1 cellular context compared by ENCODE assay signal in the genomic region with DNA sequence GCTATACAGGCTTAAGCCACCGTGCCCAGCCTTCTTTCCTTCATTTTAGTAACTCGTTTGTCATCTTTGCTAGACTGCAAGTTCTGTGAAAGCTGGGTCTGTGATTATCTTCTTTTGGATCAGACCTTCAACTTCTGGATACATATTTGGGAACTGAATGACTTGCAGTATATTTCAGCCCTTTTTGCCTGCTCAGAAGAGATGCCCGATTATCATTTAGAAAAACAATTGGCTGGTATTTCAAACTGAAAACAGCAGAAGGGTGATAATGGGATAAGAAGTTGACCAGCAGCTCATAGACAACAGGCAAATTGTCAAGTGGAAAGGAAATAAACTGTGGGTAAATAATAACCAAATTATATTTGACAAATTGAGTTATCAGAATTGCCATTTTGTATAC.
TF ChIP-seq lines count a peak whose summit lies in the region.

No MANE protein-coding gene starts in this region.

TF ChIP-seq in K562, 482 proteins besides CTCF, POLR2A, EP300 and RAD21 (continued from another document and continues in another):
- TF ChIP-seq ZNF609 (CRISPR knock-in tag; IDR thresholded peaks at IDR 0.05; ENCODE audit: borderline replicate concordance) (no peak), ATF6 (CRISPR knock-in tag; IDR thresholded peaks at IDR 0.05) (no peak), TCFL5 (CRISPR knock-in tag; conservative IDR thresholded peaks at IDR 0.05) (no peak), SAFB2 (IDR thresholded peaks at IDR 0.05; ENCODE audit: borderline replicate concordance, low read depth, low read length, severe bottlenecking) (no peak), NFE2 (IDR thresholded peaks at IDR 0.05; ENCODE audit: low read depth) (peak; percentile 86), KHSRP (IDR thresholded peaks at IDR 0.05) (no peak), ARHGAP35 (IDR thresholded peaks at IDR 0.05; ENCODE audit: partially characterized antibody) (no peak), THAP12 (CRISPR knock-in tag; IDR thresholded peaks at IDR 0.05) (no peak), ZNF197 (CRISPR knock-in tag; IDR thresholded peaks at IDR 0.05; ENCODE audit: low read depth) (no peak), RBM14 (IDR thresholded peaks at IDR 0.05; ENCODE audit: borderline replicate concordance, insufficient read depth, low read depth, low read length) (no peak), GABPB2 (CRISPR knock-in tag; conservative IDR thresholded peaks at IDR 0.05) (no peak), PRPF4 (IDR thresholded peaks at IDR 0.05; ENCODE audit: insufficient read depth, low read depth, low read length, poor library complexity, severe bottlenecking) (no peak), ZFP36 (IDR thresholded peaks at IDR 0.05; ENCODE audit: low read depth, low read length, partially characterized antibody) (no peak), TAF9B (IDR thresholded peaks at IDR 0.05; ENCODE audit: partially characterized antibody) (no peak), FOS (IDR thresholded peaks at IDR 0.05; ENCODE audit: extremely low read depth, insufficient read length) (no peak), ZMIZ1 (IDR thresholded peaks at IDR 0.05; ENCODE audit: low read depth in 2 of 2, low read length in 2 of 2) (no peak), PATZ1 (CRISPR knock-in tag; IDR thresholded peaks at IDR 0.05; ENCODE audit: borderline replicate concordance) (no peak)
- TF ChIP-seq, protein P1, sequence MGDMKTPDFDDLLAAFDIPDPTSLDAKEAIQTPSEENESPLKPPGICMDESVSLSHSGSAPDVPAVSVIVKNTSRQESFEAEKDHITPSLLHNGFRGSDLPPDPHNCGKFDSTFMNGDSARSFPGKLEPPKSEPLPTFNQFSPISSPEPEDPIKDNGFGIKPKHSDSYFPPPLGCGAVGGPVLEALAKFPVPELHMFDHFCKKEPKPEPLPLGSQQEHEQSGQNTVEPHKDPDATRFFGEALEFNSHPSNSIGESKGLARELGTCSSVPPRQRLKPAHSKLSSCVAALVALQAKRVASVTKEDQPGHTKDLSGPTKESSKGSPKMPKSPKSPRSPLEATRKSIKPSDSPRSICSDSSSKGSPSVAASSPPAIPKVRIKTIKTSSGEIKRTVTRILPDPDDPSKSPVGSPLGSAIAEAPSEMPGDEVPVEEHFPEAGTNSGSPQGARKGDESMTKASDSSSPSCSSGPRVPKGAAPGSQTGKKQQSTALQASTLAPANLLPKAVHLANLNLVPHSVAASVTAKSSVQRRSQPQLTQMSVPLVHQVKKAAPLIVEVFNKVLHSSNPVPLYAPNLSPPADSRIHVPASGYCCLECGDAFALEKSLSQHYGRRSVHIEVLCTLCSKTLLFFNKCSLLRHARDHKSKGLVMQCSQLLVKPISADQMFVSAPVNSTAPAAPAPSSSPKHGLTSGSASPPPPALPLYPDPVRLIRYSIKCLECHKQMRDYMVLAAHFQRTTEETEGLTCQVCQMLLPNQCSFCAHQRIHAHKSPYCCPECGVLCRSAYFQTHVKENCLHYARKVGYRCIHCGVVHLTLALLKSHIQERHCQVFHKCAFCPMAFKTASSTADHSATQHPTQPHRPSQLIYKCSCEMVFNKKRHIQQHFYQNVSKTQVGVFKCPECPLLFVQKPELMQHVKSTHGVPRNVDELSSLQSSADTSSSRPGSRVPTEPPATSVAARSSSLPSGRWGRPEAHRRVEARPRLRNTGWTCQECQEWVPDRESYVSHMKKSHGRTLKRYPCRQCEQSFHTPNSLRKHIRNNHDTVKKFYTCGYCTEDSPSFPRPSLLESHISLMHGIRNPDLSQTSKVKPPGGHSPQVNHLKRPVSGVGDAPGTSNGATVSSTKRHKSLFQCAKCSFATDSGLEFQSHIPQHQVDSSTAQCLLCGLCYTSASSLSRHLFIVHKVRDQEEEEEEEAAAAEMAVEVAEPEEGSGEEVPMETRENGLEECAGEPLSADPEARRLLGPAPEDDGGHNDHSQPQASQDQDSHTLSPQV (IDR thresholded peaks at IDR 0.05), result peak; percentile 76
- TF ChIP-seq, protein P2, sequence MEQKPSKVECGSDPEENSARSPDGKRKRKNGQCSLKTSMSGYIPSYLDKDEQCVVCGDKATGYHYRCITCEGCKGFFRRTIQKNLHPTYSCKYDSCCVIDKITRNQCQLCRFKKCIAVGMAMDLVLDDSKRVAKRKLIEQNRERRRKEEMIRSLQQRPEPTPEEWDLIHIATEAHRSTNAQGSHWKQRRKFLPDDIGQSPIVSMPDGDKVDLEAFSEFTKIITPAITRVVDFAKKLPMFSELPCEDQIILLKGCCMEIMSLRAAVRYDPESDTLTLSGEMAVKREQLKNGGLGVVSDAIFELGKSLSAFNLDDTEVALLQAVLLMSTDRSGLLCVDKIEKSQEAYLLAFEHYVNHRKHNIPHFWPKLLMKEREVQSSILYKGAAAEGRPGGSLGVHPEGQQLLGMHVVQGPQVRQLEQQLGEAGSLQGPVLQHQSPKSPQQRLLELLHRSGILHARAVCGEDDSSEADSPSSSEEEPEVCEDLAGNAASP (IDR thresholded peaks at IDR 0.05), result no peak
- TF ChIP-seq, protein P3, sequence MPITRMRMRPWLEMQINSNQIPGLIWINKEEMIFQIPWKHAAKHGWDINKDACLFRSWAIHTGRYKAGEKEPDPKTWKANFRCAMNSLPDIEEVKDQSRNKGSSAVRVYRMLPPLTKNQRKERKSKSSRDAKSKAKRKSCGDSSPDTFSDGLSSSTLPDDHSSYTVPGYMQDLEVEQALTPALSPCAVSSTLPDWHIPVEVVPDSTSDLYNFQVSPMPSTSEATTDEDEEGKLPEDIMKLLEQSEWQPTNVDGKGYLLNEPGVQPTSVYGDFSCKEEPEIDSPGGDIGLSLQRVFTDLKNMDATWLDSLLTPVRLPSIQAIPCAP (CRISPR knock-in tag; IDR thresholded peaks at IDR 0.05; ENCODE audit: borderline replicate concordance), result no peak
- TF ChIP-seq, protein P4, sequence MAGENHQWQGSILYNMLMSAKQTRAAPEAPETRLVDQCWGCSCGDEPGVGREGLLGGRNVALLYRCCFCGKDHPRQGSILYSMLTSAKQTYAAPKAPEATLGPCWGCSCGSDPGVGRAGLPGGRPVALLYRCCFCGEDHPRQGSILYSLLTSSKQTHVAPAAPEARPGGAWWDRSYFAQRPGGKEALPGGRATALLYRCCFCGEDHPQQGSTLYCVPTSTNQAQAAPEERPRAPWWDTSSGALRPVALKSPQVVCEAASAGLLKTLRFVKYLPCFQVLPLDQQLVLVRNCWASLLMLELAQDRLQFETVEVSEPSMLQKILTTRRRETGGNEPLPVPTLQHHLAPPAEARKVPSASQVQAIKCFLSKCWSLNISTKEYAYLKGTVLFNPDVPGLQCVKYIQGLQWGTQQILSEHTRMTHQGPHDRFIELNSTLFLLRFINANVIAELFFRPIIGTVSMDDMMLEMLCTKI (IDR thresholded peaks at IDR 0.05; ENCODE audit: partially characterized antibody), result no peak
